Comparison of ENCODE assay signal across 9 cellular contexts in the genomic region with DNA sequence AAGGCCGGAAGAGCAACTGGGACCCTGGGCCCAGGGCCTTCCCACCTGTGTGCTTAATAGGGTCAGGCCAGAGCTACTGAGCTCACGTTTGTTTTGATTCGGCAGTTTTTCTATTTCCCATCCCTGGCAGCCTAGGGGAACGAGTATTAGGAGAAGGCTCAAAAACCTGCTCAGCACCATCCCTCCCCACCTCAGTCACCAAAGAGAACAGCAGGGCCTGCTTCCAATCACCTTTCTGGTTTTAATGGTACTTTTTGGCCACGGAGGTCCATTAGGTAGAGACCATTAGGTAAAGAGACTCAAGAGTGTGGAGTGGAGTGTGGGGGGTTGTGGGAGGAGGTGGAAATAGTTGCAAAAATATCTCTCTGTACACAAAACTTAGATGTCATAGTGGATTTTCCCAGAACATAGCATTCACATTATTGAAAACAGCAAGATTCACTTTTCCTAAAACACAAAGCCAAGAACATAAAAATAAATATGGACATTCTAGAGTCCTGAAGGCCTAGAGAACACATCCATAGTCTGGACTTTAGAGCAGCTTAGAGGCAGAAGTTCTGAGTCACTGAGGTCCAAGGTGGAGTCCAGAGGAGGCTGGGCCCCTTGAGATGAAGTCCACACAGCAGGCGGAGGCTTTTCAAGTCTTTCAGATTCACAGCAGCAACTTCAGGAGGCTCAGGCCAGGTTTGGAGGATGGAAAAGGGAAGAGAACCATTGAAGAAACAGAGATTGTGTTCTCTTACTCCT. TPM values are rescaled to one million over a fixed set of nuclear protein-coding genes. Genes with fewer than 3 reads are reported as not detected.
A peak's percentile ranks its signal among the peaks of the same experiment; 100 is the strongest.
DNase-seq lines count a peak whose midpoint lies in the region; TF ChIP-seq lines count a peak whose summit lies in the region.
"Had no signal": no experiment of that assay in that cellular context is flagged by ENCODE, and none has a peak within 500 bp of the region (broad histone marks: within the 10 kb centered on the region; RNA-seq: fewer than 3 reads in every experiment).

No MANE protein-coding gene starts in this region.

- no peak for TF ChIP-seq POLR2A in sigmoid colon (IDR thresholded peaks at IDR 0.05)

- WGBS in sigmoid colon, 2 donors, result 47 to 76% methylated on average over 6 of the region's 6 CpGs

- peaks cover 0 to 27% (median 13%) of the 10 kb centered on the region in 4 donors for H3K4me1 ChIP-seq in sigmoid colon

- no peak for TF ChIP-seq EP300 in sigmoid colon (IDR thresholded peaks at IDR 0.05)

- no peaks in the 10 kb centered on the region for H3K27me3 ChIP-seq in SU-DHL-6 (ENCODE audit: low read length)
- no peaks in the 10 kb centered on the region for H3K27me3 ChIP-seq in sigmoid colon

- no peaks in the 10 kb centered on the region for H3K79me2 ChIP-seq in SU-DHL-6 (ENCODE audit: insufficient read depth, low read length)

- H3F3A ChIP-seq in SU-DHL-6 (ENCODE audit: insufficient read depth), result peaks cover 15% of the 10 kb centered on the region

- H3K4me3 ChIP-seq in SU-DHL-6 (ENCODE audit: insufficient read depth, low read length, poor library complexity, severe bottlenecking), result no peak overlapping the region
- H3K4me3 ChIP-seq in sigmoid colon, result no peak overlapping the region

- H3K36me3 ChIP-seq in SU-DHL-6 (ENCODE audit: low read length) (peaks cover 5% of the 10 kb centered on the region; the same call in 1 of the 2 replicates), sigmoid colon (peaks cover 0 to 26% (median 5%) of the 10 kb centered on the region in 4 donors)

- DNase-seq in ELR (ENCODE audit: low read depth), result peak; percentile 68
- peak; percentile 48 for DNase-seq in glomerular visceral epithelial cell (ENCODE audit: extremely low spot score)
- DNase-seq in sigmoid colon, result no peak
- DNase-seq in LoVo (ENCODE audit: low spot score), result no peak
- no peak for DNase-seq in Kasumi-1 (lab: John Stamatoyannopoulos, UW)
- DNase-seq in DMS114 treated with DMSO at 0.1 percent for 48 hours (lab: John Stamatoyannopoulos, UW; ENCODE audit: unreplicated experiment), result no peak
- DNase-seq in islet precursor cell, result no peak
- DNase-seq: GOT3 had no signal

- H3K27ac ChIP-seq in SU-DHL-6 (ENCODE audit: low read depth, low read length) (peak overlapping the region; percentile 89), sigmoid colon (peak overlapping the region in 3 of 4 donors; percentile 24 to 42 (median 35))

- no peaks in the 10 kb centered on the region for H3K9me2 ChIP-seq in SU-DHL-6 (replicated peaks; ENCODE audit: insufficient read depth, low read length)

- peak overlapping the region; percentile 49 for H3K9ac ChIP-seq in SU-DHL-6 (ENCODE audit: low read length)

- H2AFZ ChIP-seq in SU-DHL-6 (ENCODE audit: low read depth, low read length, severe bottlenecking), result no peak overlapping the region

- no peaks in the 10 kb centered on the region for H3K9me3 ChIP-seq in SU-DHL-6 (ENCODE audit: insufficient read depth, low read length)
- no peaks in the 10 kb centered on the region for H3K9me3 ChIP-seq in sigmoid colon

- H3K4me2 ChIP-seq in SU-DHL-6 (ENCODE audit: low read depth, low read length, poor library complexity, severe bottlenecking), result peak overlapping the region; percentile 50

- intact Hi-C loops in sigmoid colon (cut with DNase I), result no loop called here

- no peak for TF ChIP-seq CTCF in SU-DHL-6 (IDR thresholded peaks at IDR 0.05; ENCODE audit: insufficient read depth, low read length, poor library complexity, severe bottlenecking)
- TF ChIP-seq CTCF in sigmoid colon (IDR thresholded peaks at IDR 0.05), result no peak

- no peaks in the 10 kb centered on the region for H4K20me1 ChIP-seq in SU-DHL-6 (ENCODE audit: low read depth, low read length)

RNA-seq across cellular contexts. Expression of gene NUAK2, which starts 19.5 kb away (rescaled TPM):
- total RNA-seq in sigmoid colon, result 1 to 10 TPM in 1 of 4 donors, under 1 TPM in 3; 0.28 to 1.5 (median 0.69) TPM
- 10 to 100 TPM; 13.9 to 15.0 (median 14.3) TPM for polyA plus RNA-seq in sigmoid colon

RNA-seq across cellular contexts. Expression of gene KLHDC8A, which starts 54.7 kb away (rescaled TPM):
- 1 to 10 TPM in 3 of 4 donors, under 1 TPM in 1; 0.95 to 1.7 (median 1.5) TPM for total RNA-seq in sigmoid colon
- 1 to 10 TPM in 1 of 3 donors, under 1 TPM in 1, not detected in 1; 0.69 to 1.1 TPM for polyA plus RNA-seq in sigmoid colon

Comparison
In these comparisons a context has a peak if more than half of its experiments do, and no peak if none do; other contexts are left out.
1. DNase-seq: peak in ELR (single experiment) and glomerular visceral epithelial cell (single experiment); none in sigmoid colon (single experiment), LoVo (single experiment), Kasumi-1 (0 of 2), DMS114 treated with DMSO at 0.1 percent for 48 hours (single experiment) and islet precursor cell (single experiment).